1 cellular context compared by ENCODE assay signal in the genomic region with DNA sequence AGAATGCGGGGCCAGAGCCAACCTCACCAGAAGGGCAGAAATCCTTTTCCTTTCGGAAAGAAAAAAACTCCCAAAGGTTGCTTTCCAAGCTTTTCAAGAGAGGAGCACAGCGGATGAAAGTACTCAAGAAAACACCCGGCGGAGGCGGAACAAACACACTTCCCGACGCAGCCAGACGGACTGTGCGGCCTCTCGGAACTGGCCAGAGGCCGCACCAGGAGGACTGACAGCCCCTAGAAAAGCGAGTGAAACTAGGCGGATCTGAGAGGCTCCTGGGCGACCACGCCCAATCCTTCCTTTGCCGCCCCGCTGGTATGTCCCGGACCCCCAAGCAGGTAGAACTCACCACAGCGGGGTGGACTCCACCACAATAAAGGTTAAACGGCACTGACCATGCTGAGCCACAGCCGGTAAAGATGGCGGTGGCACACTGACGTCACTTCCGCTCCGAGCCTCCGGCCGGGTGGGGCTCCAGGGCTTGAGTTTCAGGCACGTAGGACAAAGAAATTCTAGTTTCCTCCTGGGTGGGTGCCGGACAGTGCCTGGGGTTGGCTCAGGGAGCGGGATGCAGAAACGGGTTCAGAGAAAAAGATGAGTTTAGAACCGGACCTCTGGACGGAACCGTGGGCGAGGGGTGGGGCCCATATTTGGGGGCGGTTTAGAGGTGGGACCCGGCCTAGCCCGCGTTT.
TF ChIP-seq lines count a peak whose summit lies in the region.

ZNF562 (minus strand) TSS at position 432 of the 689 bp plus-strand sequence. CDS start 14,356 bp downstream, outside the sequence.

TF ChIP-seq in HEK293, 187 proteins besides CTCF, POLR2A, EP300 and RAD21 (continued from another document and continues in another):
- TF ChIP-seq, protein P1, sequence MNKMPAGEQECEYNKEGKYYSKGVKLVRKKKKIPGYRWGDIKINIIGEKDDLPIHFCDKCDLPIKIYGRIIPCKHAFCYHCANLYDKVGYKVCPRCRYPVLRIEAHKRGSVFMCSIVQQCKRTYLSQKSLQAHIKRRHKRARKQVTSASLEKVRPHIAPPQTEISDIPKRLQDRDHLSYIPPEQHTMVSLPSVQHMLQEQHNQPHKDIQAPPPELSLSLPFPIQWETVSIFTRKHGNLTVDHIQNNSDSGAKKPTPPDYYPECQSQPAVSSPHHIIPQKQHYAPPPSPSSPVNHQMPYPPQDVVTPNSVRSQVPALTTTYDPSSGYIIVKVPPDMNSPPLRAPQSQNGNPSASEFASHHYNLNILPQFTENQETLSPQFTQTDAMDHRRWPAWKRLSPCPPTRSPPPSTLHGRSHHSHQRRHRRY (tag by site-specific recombination; IDR thresholded peaks at IDR 0.05): no peak
- TF ChIP-seq ZNF473 (tag by site-specific recombination; IDR thresholded peaks at IDR 0.05) (no peak), SCRT1 (tag by site-specific recombination; IDR thresholded peaks at IDR 0.05; ENCODE audit: borderline replicate concordance) (no peak), ZSCAN18 (tag by site-specific recombination; IDR thresholded peaks at IDR 0.05) (no peak), ZNF248 (tag by site-specific recombination; IDR thresholded peaks at IDR 0.05) (no peak), ZNF184 (tag by site-specific recombination; IDR thresholded peaks at IDR 0.05) (no peak), ZNF202 (tag by site-specific recombination; IDR thresholded peaks at IDR 0.05; ENCODE audit: borderline replicate concordance) (no peak), ZNF510 (tag by site-specific recombination; IDR thresholded peaks at IDR 0.05; ENCODE audit: insufficient replicate concordance) (no peak), ZNF37A (tag by site-specific recombination; IDR thresholded peaks at IDR 0.05) (no peak), ZNF521 (tag by site-specific recombination; IDR thresholded peaks at IDR 0.05) (no peak), ZNF501 (tag by site-specific recombination; IDR thresholded peaks at IDR 0.05) (no peak), ZNF155 (tag by site-specific recombination; IDR thresholded peaks at IDR 0.05) (no peak), ZNF16 (tag by site-specific recombination; IDR thresholded peaks at IDR 0.05; ENCODE audit: low read depth) (no peak), ZNF610 (tag by site-specific recombination; IDR thresholded peaks at IDR 0.05; ENCODE audit: borderline replicate concordance) (no peak), YY2 (tag by site-specific recombination; IDR thresholded peaks at IDR 0.05) (peak; percentile 75), ZNF544 (tag by site-specific recombination; IDR thresholded peaks at IDR 0.05) (no peak), ZNF148 (tag by site-specific recombination; IDR thresholded peaks at IDR 0.05; ENCODE audit: borderline replicate concordance) (no peak), ZNF621 (tag by site-specific recombination; IDR thresholded peaks at IDR 0.05) (no peak), TCF7L2 (IDR thresholded peaks at IDR 0.05; ENCODE audit: borderline replicate concordance, low read depth, low read length) (no peak), RBAK (tag by site-specific recombination; IDR thresholded peaks at IDR 0.05) (no peak), ZNF112 (tag by site-specific recombination; IDR thresholded peaks at IDR 0.05) (no peak), ZNF416 (tag by site-specific recombination; IDR thresholded peaks at IDR 0.05) (no peak), ZNF549 (tag by site-specific recombination; IDR thresholded peaks at IDR 0.05) (no peak), ZNF692 (tag by site-specific recombination; IDR thresholded peaks at IDR 0.05) (peak; percentile 96), ZNF571 (tag by site-specific recombination; IDR thresholded peaks at IDR 0.05) (no peak)
- TF ChIP-seq, protein P2, sequence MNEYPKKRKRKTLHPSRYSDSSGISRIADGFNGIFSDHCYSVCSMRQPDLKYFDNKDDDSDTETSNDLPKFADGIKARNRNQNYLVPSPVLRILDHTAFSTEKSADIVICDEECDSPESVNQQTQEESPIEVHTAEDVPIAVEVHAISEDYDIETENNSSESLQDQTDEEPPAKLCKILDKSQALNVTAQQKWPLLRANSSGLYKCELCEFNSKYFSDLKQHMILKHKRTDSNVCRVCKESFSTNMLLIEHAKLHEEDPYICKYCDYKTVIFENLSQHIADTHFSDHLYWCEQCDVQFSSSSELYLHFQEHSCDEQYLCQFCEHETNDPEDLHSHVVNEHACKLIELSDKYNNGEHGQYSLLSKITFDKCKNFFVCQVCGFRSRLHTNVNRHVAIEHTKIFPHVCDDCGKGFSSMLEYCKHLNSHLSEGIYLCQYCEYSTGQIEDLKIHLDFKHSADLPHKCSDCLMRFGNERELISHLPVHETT (tag by site-specific recombination; IDR thresholded peaks at IDR 0.05): 0 out of 2 replicates have a peak, but pooled peaks have one; percentile 14
- TF ChIP-seq, protein P3, sequence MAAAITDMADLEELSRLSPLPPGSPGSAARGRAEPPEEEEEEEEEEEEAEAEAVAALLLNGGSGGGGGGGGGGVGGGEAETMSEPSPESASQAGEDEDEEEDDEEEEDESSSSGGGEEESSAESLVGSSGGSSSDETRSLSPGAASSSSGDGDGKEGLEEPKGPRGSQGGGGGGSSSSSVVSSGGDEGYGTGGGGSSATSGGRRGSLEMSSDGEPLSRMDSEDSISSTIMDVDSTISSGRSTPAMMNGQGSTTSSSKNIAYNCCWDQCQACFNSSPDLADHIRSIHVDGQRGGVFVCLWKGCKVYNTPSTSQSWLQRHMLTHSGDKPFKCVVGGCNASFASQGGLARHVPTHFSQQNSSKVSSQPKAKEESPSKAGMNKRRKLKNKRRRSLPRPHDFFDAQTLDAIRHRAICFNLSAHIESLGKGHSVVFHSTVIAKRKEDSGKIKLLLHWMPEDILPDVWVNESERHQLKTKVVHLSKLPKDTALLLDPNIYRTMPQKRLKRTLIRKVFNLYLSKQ (tag by site-specific recombination; IDR thresholded peaks at IDR 0.05; ENCODE audit: borderline replicate concordance): no peak
- TF ChIP-seq, protein P4, sequence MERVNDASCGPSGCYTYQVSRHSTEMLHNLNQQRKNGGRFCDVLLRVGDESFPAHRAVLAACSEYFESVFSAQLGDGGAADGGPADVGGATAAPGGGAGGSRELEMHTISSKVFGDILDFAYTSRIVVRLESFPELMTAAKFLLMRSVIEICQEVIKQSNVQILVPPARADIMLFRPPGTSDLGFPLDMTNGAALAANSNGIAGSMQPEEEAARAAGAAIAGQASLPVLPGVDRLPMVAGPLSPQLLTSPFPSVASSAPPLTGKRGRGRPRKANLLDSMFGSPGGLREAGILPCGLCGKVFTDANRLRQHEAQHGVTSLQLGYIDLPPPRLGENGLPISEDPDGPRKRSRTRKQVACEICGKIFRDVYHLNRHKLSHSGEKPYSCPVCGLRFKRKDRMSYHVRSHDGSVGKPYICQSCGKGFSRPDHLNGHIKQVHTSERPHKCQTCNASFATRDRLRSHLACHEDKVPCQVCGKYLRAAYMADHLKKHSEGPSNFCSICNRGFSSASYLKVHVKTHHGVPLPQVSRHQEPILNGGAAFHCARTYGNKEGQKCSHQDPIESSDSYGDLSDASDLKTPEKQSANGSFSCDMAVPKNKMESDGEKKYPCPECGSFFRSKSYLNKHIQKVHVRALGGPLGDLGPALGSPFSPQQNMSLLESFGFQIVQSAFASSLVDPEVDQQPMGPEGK (tag by site-specific recombination; IDR thresholded peaks at IDR 0.05): peak; percentile 95
- TF ChIP-seq, protein P5, sequence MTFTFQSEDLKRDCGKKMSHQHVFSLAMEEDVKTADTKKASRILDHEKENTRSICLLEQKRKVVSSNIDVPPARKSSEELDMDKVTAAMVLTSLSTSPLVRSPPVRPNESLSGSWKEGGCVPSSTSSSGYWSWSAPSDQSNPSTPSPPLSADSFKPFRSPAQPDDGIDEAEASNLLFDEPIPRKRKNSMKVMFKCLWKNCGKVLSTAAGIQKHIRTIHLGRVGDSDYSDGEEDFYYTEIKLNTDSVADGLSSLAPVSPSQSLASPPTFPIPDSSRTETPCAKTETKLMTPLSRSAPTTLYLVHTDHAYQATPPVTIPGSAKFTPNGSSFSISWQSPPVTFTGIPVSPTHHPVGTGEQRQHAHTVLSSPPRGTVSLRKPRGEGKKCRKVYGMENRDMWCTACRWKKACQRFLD (tag by site-specific recombination; IDR thresholded peaks at IDR 0.05): no peak
- TF ChIP-seq, protein P6, sequence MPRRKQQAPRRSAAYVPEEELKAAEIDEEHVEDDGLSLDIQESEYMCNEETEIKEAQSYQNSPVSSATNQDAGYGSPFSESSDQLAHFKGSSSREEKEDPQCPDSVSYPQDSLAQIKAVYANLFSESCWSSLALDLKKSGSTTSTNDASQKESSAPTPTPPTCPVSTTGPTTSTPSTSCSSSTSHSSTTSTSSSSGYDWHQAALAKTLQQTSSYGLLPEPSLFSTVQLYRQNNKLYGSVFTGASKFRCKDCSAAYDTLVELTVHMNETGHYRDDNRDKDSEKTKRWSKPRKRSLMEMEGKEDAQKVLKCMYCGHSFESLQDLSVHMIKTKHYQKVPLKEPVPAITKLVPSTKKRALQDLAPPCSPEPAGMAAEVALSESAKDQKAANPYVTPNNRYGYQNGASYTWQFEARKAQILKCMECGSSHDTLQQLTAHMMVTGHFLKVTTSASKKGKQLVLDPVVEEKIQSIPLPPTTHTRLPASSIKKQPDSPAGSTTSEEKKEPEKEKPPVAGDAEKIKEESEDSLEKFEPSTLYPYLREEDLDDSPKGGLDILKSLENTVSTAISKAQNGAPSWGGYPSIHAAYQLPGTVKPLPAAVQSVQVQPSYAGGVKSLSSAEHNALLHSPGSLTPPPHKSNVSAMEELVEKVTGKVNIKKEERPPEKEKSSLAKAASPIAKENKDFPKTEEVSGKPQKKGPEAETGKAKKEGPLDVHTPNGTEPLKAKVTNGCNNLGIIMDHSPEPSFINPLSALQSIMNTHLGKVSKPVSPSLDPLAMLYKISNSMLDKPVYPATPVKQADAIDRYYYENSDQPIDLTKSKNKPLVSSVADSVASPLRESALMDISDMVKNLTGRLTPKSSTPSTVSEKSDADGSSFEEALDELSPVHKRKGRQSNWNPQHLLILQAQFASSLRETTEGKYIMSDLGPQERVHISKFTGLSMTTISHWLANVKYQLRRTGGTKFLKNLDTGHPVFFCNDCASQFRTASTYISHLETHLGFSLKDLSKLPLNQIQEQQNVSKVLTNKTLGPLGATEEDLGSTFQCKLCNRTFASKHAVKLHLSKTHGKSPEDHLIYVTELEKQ (tag by site-specific recombination; IDR thresholded peaks at IDR 0.05; ENCODE audit: borderline replicate concordance): no peak
